Comparison of ENCODE assay signal across 8 cellular contexts in genomic region chr11:10934293-10934850, GRCh38.
A peak's percentile ranks its signal among the peaks of the same experiment; 100 is the strongest.
DNase-seq lines count a peak whose midpoint lies in the region; TF ChIP-seq lines count a peak whose summit lies in the region.

No MANE protein-coding gene starts in this region.

- peak overlapping the region; percentile 78 for H3K9ac ChIP-seq in ES-I3 (ENCODE audit: low read depth, low read length)

- peak overlapping the region; percentile 49 for H3K4me3 ChIP-seq in choroid plexus epithelial cell (ENCODE audit: low read depth, low read length)

- H3K9me3 Mint-ChIP-seq in nephron progenitor cell = no peaks in the 10 kb centered on the region

- peaks cover 35% of the 10 kb centered on the region for H3K4me1 Mint-ChIP-seq in nephron progenitor cell

- peaks cover 11% of the 10 kb centered on the region for H3K27me3 Mint-ChIP-seq in nephron progenitor cell (ENCODE audit: low read depth, poor library complexity)

- no peaks in the 10 kb centered on the region for H3K36me3 Mint-ChIP-seq in nephron progenitor cell (ENCODE audit: low read depth)

- no peaks in the 10 kb centered on the region for H3K9me3 ChIP-seq in ES-I3 (ENCODE audit: control insufficient read depth, insufficient read depth, low read length)

- H3K36me3 ChIP-seq in ES-I3 (ENCODE audit: insufficient read depth, low read length) = no peaks in the 10 kb centered on the region

- no peak for TF ChIP-seq CTCF in choroid plexus epithelial cell (conservative IDR thresholded peaks at IDR 0.05; ENCODE audit: low read depth, low read length)
- TF ChIP-seq CTCF in nephron progenitor cell (IDR thresholded peaks at IDR 0.05) = no peak

- no peaks in the 10 kb centered on the region for H3K4me1 ChIP-seq in ES-I3 (ENCODE audit: insufficient read depth, low read length)

- peak overlapping the region; percentile 89 for H3K4me3 Mint-ChIP-seq in nephron progenitor cell

- peak; percentile 67 for DNase-seq in NCI-H748 (lab: John Stamatoyannopoulos, UW; ENCODE audit: unreplicated experiment)
- no peak for DNase-seq in choroid plexus epithelial cell (ENCODE audit: low read depth)
- DNase-seq in nephron progenitor cell = no peak
- DNase-seq in activated gamma-delta T cell treated with Interleukin-2 at 50 U/mL for 16 hours = no peak
- DNase-seq in Kasumi-1 (lab: John Stamatoyannopoulos, UW) = no peak
- DNase-seq in NCI-H345 treated with DMSO at 0.1 percent for 48 hours (lab: John Stamatoyannopoulos, UW; ENCODE audit: unreplicated experiment) = no peak
- no peak for DNase-seq in kidney tubule cell (ENCODE audit: low spot score)

- peak overlapping the region; percentile 90 for H3K27ac Mint-ChIP-seq in nephron progenitor cell
